13 cellular contexts compared by ENCODE assay signal in the genomic region with DNA sequence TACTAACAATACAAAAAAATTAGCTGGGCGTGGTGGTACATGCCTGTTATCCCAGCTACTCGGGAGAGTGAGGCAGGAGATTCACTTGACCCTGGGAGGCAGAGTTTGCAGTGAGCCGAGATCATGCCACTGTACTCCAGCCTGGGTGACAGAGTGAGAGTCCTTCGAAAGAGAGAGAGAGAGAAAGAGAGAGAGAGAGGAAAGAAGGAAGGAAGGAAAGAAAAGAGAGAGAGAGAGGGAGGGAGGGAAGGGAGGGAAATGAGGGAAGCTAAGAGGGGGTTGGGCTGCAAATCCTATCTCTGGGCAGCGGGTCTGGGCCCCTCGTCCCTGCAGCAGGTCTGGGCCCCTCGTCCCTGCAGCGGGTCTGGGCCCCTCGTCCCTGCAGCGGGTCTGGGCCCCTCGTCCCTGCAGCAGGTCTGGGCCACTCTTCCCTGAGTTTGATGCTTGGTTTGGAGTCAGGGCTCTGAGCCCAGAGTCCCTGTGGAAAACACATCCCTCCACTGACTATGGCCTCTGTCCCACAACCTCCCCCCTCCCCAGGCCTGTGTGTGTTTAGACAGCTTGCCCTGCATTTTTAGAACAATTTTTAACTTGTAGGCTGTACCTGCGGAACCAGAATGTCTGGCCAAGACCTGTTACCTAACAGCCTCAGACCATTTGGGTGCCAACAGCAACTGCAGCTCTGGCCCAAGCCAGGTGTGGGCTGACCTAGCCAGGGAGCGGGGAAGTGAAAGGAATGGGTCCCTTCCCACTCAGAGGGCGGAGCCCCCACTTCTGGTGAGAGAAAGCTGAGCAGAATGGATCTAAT.
A peak's percentile ranks its signal among the peaks of the same experiment; 100 is the strongest.
DNase-seq lines count a peak whose midpoint lies in the region; ATAC-seq and TF ChIP-seq lines count a peak whose summit lies in the region.
"Had no signal": no experiment of that assay in that cellular context is flagged by ENCODE, and none has a peak within 500 bp of the region (broad histone marks: within the 10 kb centered on the region; RNA-seq: fewer than 3 reads in every experiment).

No MANE protein-coding gene starts in this region.

- ATAC-seq in right lobe of liver = peak; percentile 88 to 92 (median 90)
- peak; percentile 82 for ATAC-seq in upper lobe of right lung
- ATAC-seq in GM21447 (IDR thresholded peaks at IDR 0.05; ENCODE audit: unreplicated experiment) = no peak
- ATAC-seq: naive thymus-derived CD8-positive, alpha-beta T cell had no signal

- H3K27ac Mint-ChIP-seq in MCF 10A (ENCODE audit: low read depth, unreplicated experiment) = no peak overlapping the region

- 51% methylated on average over 7 of the region's 14 CpGs for WGBS in right lobe of liver (ENCODE audit: insufficient coverage, low coverage, low lambda C conversion rate, missing lambda C conversion rate)

- peak overlapping the region in 2 of 3 donors; percentile 41 to 50 for H3K4me3 ChIP-seq in right lobe of liver
- peak overlapping the region; percentile 19 for H3K4me3 ChIP-seq in upper lobe of right lung
- H3K4me3 ChIP-seq: testis had no signal

- no peaks in the 10 kb centered on the region for H3K27me3 Mint-ChIP-seq in MCF 10A (ENCODE audit: insufficient read depth, unreplicated experiment)

- BruUV-seq in MCF 10A (replicated peaks; lab: Mats Ljungman, UMichigan) = no TSS peak

- CTCF ChIA-PET in MCF 10A (lab: Yijun Ruan, JAX) = interaction anchor here (0.5 to 1.9 kb wide), 3 partner anchors 15 to 68 kb away, joined by 3 to 9 read pairs (median 3); no protein-coding TSS in a partner anchor

- no peaks in the 10 kb centered on the region for H3K9me3 Mint-ChIP-seq in MCF 10A (ENCODE audit: unreplicated experiment)
- H3K9me3 Mint-ChIP-seq: naive thymus-derived CD8-positive, alpha-beta T cell had no signal

- H3K36me3 ChIP-seq in right lobe of liver (no peaks in the 10 kb centered on the region), upper lobe of right lung (no peaks in the 10 kb centered on the region)

- POLR2A ChIA-PET in MCF 10A (lab: Yijun Ruan, JAX) = interaction anchor here (0.9 to 3.2 kb wide), 7 partner anchors 8 to 69 kb away, joined by 4 to 36 read pairs (median 5); no protein-coding TSS in a partner anchor

- intact Hi-C loops in MCF 10A (cut with micrococcal nuclease) = loop anchor here (2.0 kb wide), 1 partner anchor 61 kb away; no protein-coding TSS in a partner anchor
- intact Hi-C loops in right lobe of liver (cut with DNase I) = loop anchor here in 1 of 2 donors (10.0 kb wide), 1 partner anchor 57 kb away; the partner anchor contains the start of gene TFRC
- intact Hi-C loops in upper lobe of right lung (cut with DNase I) = no loop called here

- H3K4me3 Mint-ChIP-seq in MCF 10A (ENCODE audit: unreplicated experiment) = peak overlapping the region; percentile 54

- no peak for TF ChIP-seq POLR2A in right lobe of liver (IDR thresholded peaks at IDR 0.05)

- H3K4me1 Mint-ChIP-seq in MCF 10A (ENCODE audit: insufficient read depth, unreplicated experiment) = peaks cover 43% of the 10 kb centered on the region

- peak overlapping the region in 1 of 3 donors; percentile 57 for H3K27ac ChIP-seq in right lobe of liver
- H3K27ac ChIP-seq in upper lobe of right lung = peak overlapping the region; percentile 56
- H3K27ac ChIP-seq: testis had no signal

- H3K4me1 ChIP-seq in right lobe of liver = peaks cover 0 to 13% (median 3%) of the 10 kb centered on the region in 4 donors
- H3K4me1 ChIP-seq in upper lobe of right lung = no peaks in the 10 kb centered on the region

- H3K9me3 ChIP-seq in right lobe of liver = no peaks in the 10 kb centered on the region
- no peaks in the 10 kb centered on the region for H3K9me3 ChIP-seq in upper lobe of right lung
- H3K9me3 ChIP-seq: testis had no signal

- no peak for TF ChIP-seq CTCF in MCF 10A (IDR thresholded peaks at IDR 0.05; ENCODE audit: unreplicated experiment)
- no peak for TF ChIP-seq CTCF in right lobe of liver (IDR thresholded peaks at IDR 0.05)
- TF ChIP-seq CTCF in upper lobe of right lung (IDR thresholded peaks at IDR 0.05) = no peak

- H3K36me3 Mint-ChIP-seq in MCF 10A (ENCODE audit: insufficient read depth, unreplicated experiment) = no peaks in the 10 kb centered on the region
- H3K36me3 Mint-ChIP-seq: naive thymus-derived CD8-positive, alpha-beta T cell had no signal

- H3K27me3 ChIP-seq in right lobe of liver = no peaks in the 10 kb centered on the region
- no peaks in the 10 kb centered on the region for H3K27me3 ChIP-seq in upper lobe of right lung
- H3K27me3 ChIP-seq: testis had no signal

- DNase-seq in SIG-M5 treated with dmso at 0.1 percent for 504 hours (lab: John Stamatoyannopoulos, UW; ENCODE audit: unreplicated experiment) (peak; percentile 59), SIG-M5 (lab: John Stamatoyannopoulos, UW) (no peak), MCF 10A (ENCODE audit: unreplicated experiment) (peak; percentile 70), right lobe of liver (peak; percentile 77 to 93 (median 79)), upper lobe of right lung (peak; percentile 83), NCI-H69 (lab: John Stamatoyannopoulos, UW) (no peak), superior temporal gyrus (ENCODE audit: extremely low spot score) (no peak)
- DNase-seq: activated naive CD4-positive, alpha-beta T cell treated with anti-CD3 and anti-CD28 coated beads, Interleukin-2, amount 50 U/mL, for 16 hours; caudate nucleus; naive thymus-derived CD8-positive, alpha-beta T cell; NCI-H2171 treated with DMSO at 0.1 percent for 48 hours; testis had no signal

Comparison
In these comparisons a context has a peak if more than half of its experiments do, and no peak if none do; other contexts are left out.
1. DNase-seq: peak in SIG-M5 treated with dmso at 0.1 percent for 504 hours (single experiment), MCF 10A (single experiment), right lobe of liver (3 of 3) and upper lobe of right lung (single experiment); none in SIG-M5 (single experiment), NCI-H69 (single experiment) and superior temporal gyrus (single experiment).